Comparison of ENCODE assay signal across 8 cellular contexts in the genomic region with DNA sequence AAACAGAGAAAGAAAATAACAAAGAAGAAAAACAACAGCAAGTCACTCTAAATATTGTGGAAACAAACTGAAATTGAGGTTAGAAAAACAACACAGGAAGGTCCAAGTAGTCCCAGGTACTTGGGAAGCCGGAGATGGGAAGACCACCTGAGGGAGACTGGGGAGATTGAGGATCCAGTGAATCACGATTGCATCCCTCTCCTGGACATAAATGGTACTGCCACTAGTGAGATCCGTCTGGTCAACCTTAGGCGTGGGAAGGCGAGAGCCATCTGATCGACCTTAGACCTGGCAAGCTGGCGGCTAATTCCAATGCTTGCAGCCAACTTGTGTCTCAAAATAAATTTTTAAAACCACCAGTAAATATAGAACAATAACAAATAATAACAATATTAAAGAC.
A peak's percentile ranks its signal among the peaks of the same experiment; 100 is the strongest.
DNase-seq lines count a peak whose midpoint lies in the region; ATAC-seq and TF ChIP-seq lines count a peak whose summit lies in the region.

No MANE protein-coding gene starts in this region.

- TF ChIP-seq RAD21 in SK-N-SH (IDR thresholded peaks at IDR 0.05; ENCODE audit: low read length): peak; percentile 34

- no peaks in the 10 kb centered on the region for H4K20me1 ChIP-seq in SK-N-SH (ENCODE audit: insufficient read depth)

- H3K9ac ChIP-seq in SK-N-SH: no peak overlapping the region

- no peaks in the 10 kb centered on the region for H3K79me2 ChIP-seq in SK-N-SH (ENCODE audit: insufficient read depth)

- H3K27ac ChIP-seq in SK-N-SH (ENCODE audit: low read depth in 2 of 2, low read length in 1 of 2): no peak overlapping the region

- no peaks in the 10 kb centered on the region for H3K4me1 ChIP-seq in BE2C
- no peaks in the 10 kb centered on the region for H3K4me1 ChIP-seq in SK-N-SH (ENCODE audit: control insufficient read depth in 1 of 2, insufficient read depth in 2 of 2, low read depth in 1 of 2, low read length in 1 of 2)

- H2AFZ ChIP-seq in SK-N-SH (ENCODE audit: low read depth): no peak overlapping the region

- no peaks in the 10 kb centered on the region for H3K36me3 ChIP-seq in BE2C
- no peaks in the 10 kb centered on the region for H3K36me3 ChIP-seq in SK-N-SH (replicated peaks in 1 of 2; ENCODE audit: control insufficient read depth in 1 of 2, insufficient read depth in 2 of 2, low read length in 1 of 2)

- no peak overlapping the region for H3K4me3 ChIP-seq in BE2C (ENCODE audit: low read depth, low read length)
- no peak overlapping the region for H3K4me3 ChIP-seq in GM12875 (ENCODE audit: low read depth, low read length)
- no peak overlapping the region for H3K4me3 ChIP-seq in SK-N-SH (ENCODE audit: low read depth in 2 of 2, low read length in 1 of 2)

- no peak overlapping the region for H3K4me2 ChIP-seq in SK-N-SH

- DNase-seq in BE2C: peak; percentile 32
- DNase-seq in SK-N-SH: peak; percentile 57
- peak; percentile 9 for DNase-seq in iPS DF 19.7 (ENCODE audit: low read depth, low spot score)
- DNase-seq in NCI-H345 treated with DMSO at 0.1 percent for 48 hours (lab: John Stamatoyannopoulos, UW; ENCODE audit: unreplicated experiment): no peak
- DNase-seq in cerebellum (ENCODE audit: low spot score): no peak

- no peak for TF ChIP-seq EP300 in SK-N-SH (IDR thresholded peaks at IDR 0.05; ENCODE audit: borderline replicate concordance in 1 of 2, low read depth in 1 of 2, low read length in 1 of 2)

- WGBS in SK-N-SH (ENCODE audit: low lambda C conversion rate): 53% methylated on average over 7 of the region's 7 CpGs

- H3K9me2 ChIP-seq in SK-N-SH: no peaks in the 10 kb centered on the region

- H3K9me3 ChIP-seq in BE2C (no peaks in the 10 kb centered on the region; the same call in 1 of the 2 replicates), SK-N-SH (no peaks in the 10 kb centered on the region)

- POLR2A ChIA-PET in SK-N-SH (lab: Yijun Ruan, JAX): no interaction called here

- no peaks in the 10 kb centered on the region for H3F3A ChIP-seq in SK-N-SH (replicated peaks; ENCODE audit: insufficient read depth)

- H3K27me3 ChIP-seq in BE2C (no peaks in the 10 kb centered on the region), SK-N-SH (ENCODE audit: insufficient read depth) (no peaks in the 10 kb centered on the region)

- ATAC-seq in GM21619 (IDR thresholded peaks at IDR 0.05; ENCODE audit: unreplicated experiment) (no peak), GM18861 (IDR thresholded peaks at IDR 0.05; ENCODE audit: unreplicated experiment) (no peak)

- CTCF ChIA-PET in SK-N-SH (lab: Yijun Ruan, JAX): no interaction called here

- TF ChIP-seq CTCF in BE2C (IDR thresholded peaks at IDR 0.05; ENCODE audit: low read depth, low read length) (peak; percentile 64), GM12875 (IDR thresholded peaks at IDR 0.05; ENCODE audit: borderline replicate concordance, insufficient read depth, low read depth, low read length) (0 out of 2 replicates have a peak, but pooled peaks have one; percentile 2), SK-N-SH (IDR thresholded peaks at IDR 0.05) (peak; percentile 48)

TF ChIP-seq in SK-N-SH, 30 proteins besides CTCF, POLR2A, EP300 and RAD21:
- TF ChIP-seq RFX5 (IDR thresholded peaks at IDR 0.05; ENCODE audit: low read length) (no peak), NFIC (IDR thresholded peaks at IDR 0.05; ENCODE audit: borderline replicate concordance) (no peak), SMC3 (IDR thresholded peaks at IDR 0.05; ENCODE audit: low read depth, low read length) (no peak), TAF1 (IDR thresholded peaks at IDR 0.05; ENCODE audit: borderline replicate concordance, low read depth, low read length) (no peak), RCOR1 (IDR thresholded peaks at IDR 0.05; ENCODE audit: low read length) (no peak), NRF1 (IDR thresholded peaks at IDR 0.05; ENCODE audit: low read depth, low read length) (no peak), RXRA (IDR thresholded peaks at IDR 0.05; ENCODE audit: borderline replicate concordance, low read depth) (no peak), ELF1 (IDR thresholded peaks at IDR 0.05) (no peak), MEF2A (IDR thresholded peaks at IDR 0.05; ENCODE audit: borderline replicate concordance, low read depth) (no peak)
- TF ChIP-seq, protein P1, sequence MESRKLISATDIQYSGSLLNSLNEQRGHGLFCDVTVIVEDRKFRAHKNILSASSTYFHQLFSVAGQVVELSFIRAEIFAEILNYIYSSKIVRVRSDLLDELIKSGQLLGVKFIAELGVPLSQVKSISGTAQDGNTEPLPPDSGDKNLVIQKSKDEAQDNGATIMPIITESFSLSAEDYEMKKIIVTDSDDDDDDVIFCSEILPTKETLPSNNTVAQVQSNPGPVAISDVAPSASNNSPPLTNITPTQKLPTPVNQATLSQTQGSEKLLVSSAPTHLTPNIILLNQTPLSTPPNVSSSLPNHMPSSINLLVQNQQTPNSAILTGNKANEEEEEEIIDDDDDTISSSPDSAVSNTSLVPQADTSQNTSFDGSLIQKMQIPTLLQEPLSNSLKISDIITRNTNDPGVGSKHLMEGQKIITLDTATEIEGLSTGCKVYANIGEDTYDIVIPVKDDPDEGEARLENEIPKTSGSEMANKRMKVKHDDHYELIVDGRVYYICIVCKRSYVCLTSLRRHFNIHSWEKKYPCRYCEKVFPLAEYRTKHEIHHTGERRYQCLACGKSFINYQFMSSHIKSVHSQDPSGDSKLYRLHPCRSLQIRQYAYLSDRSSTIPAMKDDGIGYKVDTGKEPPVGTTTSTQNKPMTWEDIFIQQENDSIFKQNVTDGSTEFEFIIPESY (IDR thresholded peaks at IDR 0.05; ENCODE audit: borderline replicate concordance, low read depth): no peak

Comparison
In these comparisons a context has a peak if more than half of its experiments do, and no peak if none do; other contexts are left out.
1. DNase-seq: peak in BE2C (single experiment), SK-N-SH (single experiment) and iPS DF 19.7 (single experiment); none in NCI-H345 treated with DMSO at 0.1 percent for 48 hours (single experiment) and cerebellum (single experiment).
2. CTCF ChIP-seq: peak in every context shown above with its lines; median percentile 64 in BE2C; 48 in SK-N-SH; 2 in GM12875.